Comparison of ENCODE assay signal across 10 cellular contexts in the genomic region with DNA sequence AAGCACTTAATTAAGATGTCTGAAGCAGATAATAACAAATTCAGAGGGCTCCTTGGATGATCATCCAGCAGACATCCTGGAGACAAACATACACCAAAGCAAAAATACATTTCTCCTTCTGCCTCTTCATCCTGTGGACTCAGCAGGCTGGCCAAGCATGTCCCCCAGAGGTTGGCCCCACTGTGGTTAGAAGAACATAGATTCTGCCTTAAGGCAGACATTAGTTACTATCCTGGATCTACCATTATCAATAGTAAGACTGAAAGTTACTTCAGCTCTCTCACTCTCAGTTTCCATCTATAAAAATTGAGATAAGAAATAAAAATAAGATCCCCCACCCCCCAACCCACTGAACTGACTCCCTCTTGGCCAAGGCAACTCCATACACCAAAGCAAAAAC. TPM values are rescaled to one million over a fixed set of nuclear protein-coding genes. Genes with fewer than 3 reads are reported as not detected.
DNase-seq lines count a peak whose midpoint lies in the region; ATAC-seq and TF ChIP-seq lines count a peak whose summit lies in the region.
"Had no signal": no experiment of that assay in that cellular context is flagged by ENCODE, and none has a peak within 500 bp of the region (broad histone marks: within the 10 kb centered on the region; RNA-seq: fewer than 3 reads in every experiment).

No MANE protein-coding gene starts in this region.

- H3K4me1 ChIP-seq in hepatocyte (ENCODE audit: insufficient read depth) = peaks cover 15% of the 10 kb centered on the region
- H3K4me1 ChIP-seq in tibial artery = peaks cover 0 to 7% (median 0%) of the 10 kb centered on the region in 4 donors
- peaks cover 0 to 15% (median 0%) of the 10 kb centered on the region in 4 donors for H3K4me1 ChIP-seq in Peyer's patch

- peaks cover 0 to 2% (median 2%) of the 10 kb centered on the region in 3 donors for H3K27me3 Mint-ChIP-seq in CD14-positive monocyte (ENCODE audit: low read depth in 3 of 3)
- H3K27me3 Mint-ChIP-seq: natural killer cell treated with Interleukin-12 subunit alpha and Interleukin-12 subunit beta and Interleukin-15 and Interleukin-18, amount 100 ng/mL, for 72 hours had no signal

- peak; percentile 81 for ATAC-seq in GM19452 (IDR thresholded peaks at IDR 0.05; ENCODE audit: unreplicated experiment)
- peak; percentile 82 for ATAC-seq in HG03139 (IDR thresholded peaks at IDR 0.05; ENCODE audit: unreplicated experiment)

- H3K27me3 ChIP-seq in hepatocyte (no peaks in the 10 kb centered on the region), tibial artery (no peaks in the 10 kb centered on the region), Peyer's patch (no peaks in the 10 kb centered on the region)

- DNase-seq in CD14-positive monocyte (ENCODE audit: low spot score) (no peak), hepatocyte (ENCODE audit: low spot score) (no peak), tibial artery (no peak), Peyer's patch (no peak), NCI-H2171 (lab: John Stamatoyannopoulos, UW) (no peak)
- no peak for DNase-seq in stimulated activated CD4-positive, alpha-beta T cell treated with anti-CD3 and anti-CD28 coated beads, Interleukin-4, amount 100 ng/mL, for 1 hour
- DNase-seq: CD4-positive, CD25-positive, alpha-beta regulatory T cell had no signal

- intact Hi-C loops in CD14-positive monocyte (cut with micrococcal nuclease) = no loop called here
- intact Hi-C loops in tibial artery (cut with DNase I; ENCODE audit: low total_unique reads) = no loop called here

- H3K4me3 ChIP-seq in hepatocyte (no peak overlapping the region), tibial artery (no peak overlapping the region), Peyer's patch (no peak overlapping the region)

- TF ChIP-seq CTCF in CD14-positive monocyte (IDR thresholded peaks at IDR 0.05) = no peak
- no peak for TF ChIP-seq CTCF in hepatocyte (IDR thresholded peaks at IDR 0.05; ENCODE audit: poor library complexity)
- no peak for TF ChIP-seq CTCF in tibial artery (IDR thresholded peaks at IDR 0.05)
- TF ChIP-seq CTCF in Peyer's patch (IDR thresholded peaks at IDR 0.05) = no peak

- H3K9me3 Mint-ChIP-seq in CD14-positive monocyte = peaks cover 0 to 3% (median 0%) of the 10 kb centered on the region in 7 donors

- H3K36me3 ChIP-seq in hepatocyte (replicated peaks; ENCODE audit: insufficient read depth, low read depth) (no peaks in the 10 kb centered on the region), tibial artery (no peaks in the 10 kb centered on the region), Peyer's patch (no peaks in the 10 kb centered on the region)

- peaks cover 0 to 2% of the 10 kb centered on the region in 2 donors for H3K36me3 Mint-ChIP-seq in CD14-positive monocyte
- H3K36me3 Mint-ChIP-seq: CD4-positive, CD25-positive, alpha-beta regulatory T cell; natural killer cell treated with Interleukin-12 subunit alpha and Interleukin-12 subunit beta and Interleukin-15 and Interleukin-18, amount 100 ng/mL, for 72 hours had no signal

- no peaks in the 10 kb centered on the region for H4K20me1 ChIP-seq in hepatocyte (ENCODE audit: insufficient read depth, poor library complexity, severe bottlenecking)

- no peaks in the 10 kb centered on the region for H3K9me2 ChIP-seq in hepatocyte (replicated peaks; ENCODE audit: insufficient read depth)

- H3K27ac ChIP-seq in hepatocyte (peak overlapping the region; percentile 74), tibial artery (no peak overlapping the region), Peyer's patch (peak overlapping the region in 2 of 4 donors; percentile 26 to 41)

- H3K4me2 ChIP-seq in hepatocyte = peak overlapping the region; percentile 0

- peaks cover 27% of the 10 kb centered on the region for H3K4me1 Mint-ChIP-seq in CD14-positive monocyte

- no peak overlapping the region for H3K4me3 Mint-ChIP-seq in CD14-positive monocyte
- H3K4me3 Mint-ChIP-seq: CD4-positive, CD25-positive, alpha-beta regulatory T cell; natural killer cell treated with Interleukin-12 subunit alpha and Interleukin-12 subunit beta and Interleukin-15 and Interleukin-18, amount 100 ng/mL, for 72 hours had no signal

- H3K9me3 ChIP-seq in hepatocyte (ENCODE audit: low read depth) (no peaks in the 10 kb centered on the region), tibial artery (no peaks in the 10 kb centered on the region), Peyer's patch (no peaks in the 10 kb centered on the region)

- TF ChIP-seq POLR2A in Peyer's patch (IDR thresholded peaks at IDR 0.05) = no peak

- no peaks in the 10 kb centered on the region for H3K79me2 ChIP-seq in hepatocyte

- peak overlapping the region; percentile 81 to 98 (median 94) for H3K27ac Mint-ChIP-seq in CD14-positive monocyte
- H3K27ac Mint-ChIP-seq: natural killer cell treated with Interleukin-12 subunit alpha and Interleukin-12 subunit beta and Interleukin-15 and Interleukin-18, amount 100 ng/mL, for 72 hours had no signal

- H2AFZ ChIP-seq in hepatocyte = no peak overlapping the region

RNA-seq across cellular contexts. Expression of gene TGFBR2, which starts 28.6 kb away (rescaled TPM):
- polyA plus RNA-seq in CD14-positive monocyte = 10 to 100 TPM; 46.6 to 60.3 TPM
- total RNA-seq in hepatocyte = 50.5 and 52.8 TPM in 2 replicates
- polyA plus RNA-seq in hepatocyte = 30.2 and 42.2 TPM in 2 replicates
- 100 to 1,000 TPM in 2 of 4 donors, 10 to 100 TPM in 2; 51.8 to 127 (median 105) TPM for total RNA-seq in Peyer's patch
